Comparison of ENCODE assay signal across 8 cellular contexts in the genomic region with DNA sequence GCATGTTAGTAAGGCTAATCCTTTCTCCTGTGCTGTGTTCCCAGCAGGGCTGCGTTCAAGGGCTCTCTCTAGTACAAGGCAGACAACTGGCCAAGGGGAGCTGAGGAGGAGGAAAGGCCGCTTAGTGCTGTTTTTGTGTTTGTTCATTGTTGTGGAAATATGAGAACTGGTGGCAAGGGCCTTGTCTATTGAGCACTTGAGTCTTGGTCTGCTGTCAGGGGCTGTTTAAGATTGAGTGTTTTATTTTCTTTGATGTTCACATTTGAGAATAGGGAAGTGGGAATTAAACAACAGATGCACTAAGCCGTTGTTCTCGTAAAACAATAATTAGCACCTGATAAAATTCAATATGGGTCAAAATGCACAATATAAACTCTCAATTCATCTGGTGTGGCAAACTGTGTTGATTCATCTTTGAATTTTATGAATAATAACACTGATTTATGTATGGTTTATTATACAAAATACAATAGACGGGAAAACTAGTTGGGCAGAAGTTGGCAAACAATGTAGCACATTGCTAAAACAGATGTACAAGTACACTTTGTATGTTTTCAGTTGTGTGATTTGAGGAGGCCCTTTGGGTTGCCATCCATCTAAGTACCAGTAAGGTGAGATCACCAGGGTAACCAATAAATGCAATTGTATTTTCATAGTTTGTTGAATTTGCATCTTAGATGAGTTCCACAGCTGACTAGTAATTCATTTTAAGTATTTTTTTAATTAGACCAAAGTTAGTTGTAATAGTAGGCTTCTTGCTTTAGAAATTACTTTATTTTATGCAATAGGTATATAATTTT.
DNase-seq lines count a peak whose midpoint lies in the region; ATAC-seq and TF ChIP-seq lines count a peak whose summit lies in the region.

No MANE protein-coding gene starts in this region.

- H3K27me3 ChIP-seq in left ventricle myocardium inferior (ENCODE audit: low read depth): no peaks in the 10 kb centered on the region
- no peaks in the 10 kb centered on the region for H3K27me3 ChIP-seq in SU-DHL-6 (ENCODE audit: low read length)
- no peaks in the 10 kb centered on the region for H3K27me3 ChIP-seq in SK-N-SH (ENCODE audit: insufficient read depth)

- H3F3A ChIP-seq in SU-DHL-6 (ENCODE audit: insufficient read depth) (peaks cover 93% of the 10 kb centered on the region), SK-N-SH (replicated peaks; ENCODE audit: insufficient read depth) (no peaks in the 10 kb centered on the region)

- peaks cover 74% of the 10 kb centered on the region for H3K79me2 ChIP-seq in SU-DHL-6 (ENCODE audit: insufficient read depth, low read length)
- H3K79me2 ChIP-seq in SK-N-SH (ENCODE audit: insufficient read depth): no peaks in the 10 kb centered on the region

- peak overlapping the region; percentile 65 for H3K4me2 ChIP-seq in SU-DHL-6 (ENCODE audit: low read depth, low read length, poor library complexity, severe bottlenecking)
- no peak overlapping the region for H3K4me2 ChIP-seq in SK-N-SH

- TF ChIP-seq RAD21 in SK-N-SH (IDR thresholded peaks at IDR 0.05; ENCODE audit: low read length): no peak

- DNase-seq in Right ventricle myocardium inferior (ENCODE audit: missing footprints) (no peak), left ventricle myocardium inferior (no peak), superior temporal gyrus (ENCODE audit: extremely low spot score) (peak; percentile 38), T-helper 2 cell (no peak), SK-N-SH (no peak)
- DNase-seq in stimulated activated CD4-positive, alpha-beta T cell treated with anti-CD3 and anti-CD28 coated beads, Interleukin-4, amount 100 ng/mL, for 1 hour: no peak

- intact Hi-C loops in Right ventricle myocardium inferior (cut with DNase I): no loop called here
- intact Hi-C loops in left ventricle myocardium inferior (cut with micrococcal nuclease): no loop called here

- H3K9ac ChIP-seq in SU-DHL-6 (ENCODE audit: low read length) (peak overlapping the region; percentile 55), SK-N-SH (no peak overlapping the region)

- H2AFZ ChIP-seq in SU-DHL-6 (ENCODE audit: low read depth, low read length, severe bottlenecking): no peak overlapping the region
- H2AFZ ChIP-seq in SK-N-SH (ENCODE audit: low read depth): no peak overlapping the region

- H4K20me1 ChIP-seq in SU-DHL-6 (ENCODE audit: low read depth, low read length): no peaks in the 10 kb centered on the region
- no peaks in the 10 kb centered on the region for H4K20me1 ChIP-seq in SK-N-SH (ENCODE audit: insufficient read depth)

- ATAC-seq in Right ventricle myocardium inferior (peak; percentile 28), HG03442 (IDR thresholded peaks at IDR 0.05; ENCODE audit: unreplicated experiment) (peak; percentile 29)

- H3K9me2 ChIP-seq in SU-DHL-6 (replicated peaks; ENCODE audit: insufficient read depth, low read length): no peaks in the 10 kb centered on the region
- no peaks in the 10 kb centered on the region for H3K9me2 ChIP-seq in SK-N-SH

- no peak for TF ChIP-seq EP300 in SK-N-SH (IDR thresholded peaks at IDR 0.05; ENCODE audit: borderline replicate concordance in 1 of 2, low read depth in 1 of 2, low read length in 1 of 2)

- H3K27ac ChIP-seq in left ventricle myocardium inferior (replicated peaks) (no peak overlapping the region), SU-DHL-6 (ENCODE audit: low read depth, low read length) (peak overlapping the region; percentile 93), SK-N-SH (ENCODE audit: low read depth in 2 of 2, low read length in 1 of 2) (peak overlapping the region in 1 of 2 experiments; percentile 36; a peak in 1 of 4 replicates)

- H3K36me3 ChIP-seq in left ventricle myocardium inferior: peaks cover 9% of the 10 kb centered on the region
- peaks cover 21% of the 10 kb centered on the region for H3K36me3 ChIP-seq in SU-DHL-6 (ENCODE audit: low read length)
- H3K36me3 ChIP-seq in SK-N-SH (replicated peaks in 1 of 2; ENCODE audit: control insufficient read depth in 1 of 2, insufficient read depth in 2 of 2, low read length in 1 of 2): peaks cover 4 to 7% of the 10 kb centered on the region in 2 experiments

- H3K4me3 ChIP-seq in left ventricle myocardium inferior (no peak overlapping the region), SU-DHL-6 (ENCODE audit: insufficient read depth, low read length, poor library complexity, severe bottlenecking) (peak overlapping the region; percentile 23), SK-N-SH (ENCODE audit: low read depth in 2 of 2, low read length in 1 of 2) (no peak overlapping the region)

- POLR2A ChIA-PET in SK-N-SH (lab: Yijun Ruan, JAX): no interaction called here

- H3K9me3 ChIP-seq in left ventricle myocardium inferior (replicated peaks): peaks cover 8% of the 10 kb centered on the region
- H3K9me3 ChIP-seq in SU-DHL-6 (ENCODE audit: insufficient read depth, low read length): no peaks in the 10 kb centered on the region
- no peaks in the 10 kb centered on the region for H3K9me3 ChIP-seq in SK-N-SH

- peaks cover 13% of the 10 kb centered on the region for H3K4me1 ChIP-seq in left ventricle myocardium inferior
- peaks cover 3 to 11% of the 10 kb centered on the region in 2 experiments; a peak in 3 of 4 replicates for H3K4me1 ChIP-seq in SK-N-SH (ENCODE audit: control insufficient read depth in 1 of 2, insufficient read depth in 2 of 2, low read depth in 1 of 2, low read length in 1 of 2)

- 88% methylated on average over 5 of the region's 5 CpGs for WGBS in SK-N-SH (ENCODE audit: low lambda C conversion rate)

- CTCF ChIA-PET in SK-N-SH (lab: Yijun Ruan, JAX): interaction anchor here (2.0 kb wide), 1 partner anchor 452 kb away, joined by 7 read pairs; no protein-coding TSS in a partner anchor

- TF ChIP-seq CTCF in left ventricle myocardium inferior (IDR thresholded peaks at IDR 0.05; ENCODE audit: borderline replicate concordance): no peak
- no peak for TF ChIP-seq CTCF in SU-DHL-6 (IDR thresholded peaks at IDR 0.05; ENCODE audit: insufficient read depth, low read length, poor library complexity, severe bottlenecking)
- no peak for TF ChIP-seq CTCF in SK-N-SH (IDR thresholded peaks at IDR 0.05)

TF ChIP-seq in SK-N-SH, 30 proteins besides CTCF, POLR2A, EP300 and RAD21:
- TF ChIP-seq MEF2A (IDR thresholded peaks at IDR 0.05; ENCODE audit: borderline replicate concordance, low read depth) (no peak), NFIC (IDR thresholded peaks at IDR 0.05; ENCODE audit: borderline replicate concordance) (no peak), TEAD4 (IDR thresholded peaks at IDR 0.05; ENCODE audit: borderline replicate concordance, insufficient read depth) (no peak), TCF12 (IDR thresholded peaks at IDR 0.05) (no peak), GABPA (IDR thresholded peaks at IDR 0.05; ENCODE audit: low read depth) (no peak)
- TF ChIP-seq, protein P1, sequence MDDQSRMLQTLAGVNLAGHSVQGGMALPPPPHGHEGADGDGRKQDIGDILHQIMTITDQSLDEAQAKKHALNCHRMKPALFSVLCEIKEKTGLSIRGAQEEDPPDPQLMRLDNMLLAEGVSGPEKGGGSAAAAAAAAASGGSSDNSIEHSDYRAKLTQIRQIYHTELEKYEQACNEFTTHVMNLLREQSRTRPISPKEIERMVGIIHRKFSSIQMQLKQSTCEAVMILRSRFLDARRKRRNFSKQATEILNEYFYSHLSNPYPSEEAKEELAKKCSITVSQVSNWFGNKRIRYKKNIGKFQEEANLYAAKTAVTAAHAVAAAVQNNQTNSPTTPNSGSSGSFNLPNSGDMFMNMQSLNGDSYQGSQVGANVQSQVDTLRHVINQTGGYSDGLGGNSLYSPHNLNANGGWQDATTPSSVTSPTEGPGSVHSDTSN (IDR thresholded peaks at IDR 0.05): no peak
- TF ChIP-seq, protein P2, sequence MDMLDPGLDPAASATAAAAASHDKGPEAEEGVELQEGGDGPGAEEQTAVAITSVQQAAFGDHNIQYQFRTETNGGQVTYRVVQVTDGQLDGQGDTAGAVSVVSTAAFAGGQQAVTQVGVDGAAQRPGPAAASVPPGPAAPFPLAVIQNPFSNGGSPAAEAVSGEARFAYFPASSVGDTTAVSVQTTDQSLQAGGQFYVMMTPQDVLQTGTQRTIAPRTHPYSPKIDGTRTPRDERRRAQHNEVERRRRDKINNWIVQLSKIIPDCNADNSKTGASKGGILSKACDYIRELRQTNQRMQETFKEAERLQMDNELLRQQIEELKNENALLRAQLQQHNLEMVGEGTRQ (IDR thresholded peaks at IDR 0.05; ENCODE audit: borderline replicate concordance, low read depth, low read length): no peak
- TF ChIP-seq, protein P3, sequence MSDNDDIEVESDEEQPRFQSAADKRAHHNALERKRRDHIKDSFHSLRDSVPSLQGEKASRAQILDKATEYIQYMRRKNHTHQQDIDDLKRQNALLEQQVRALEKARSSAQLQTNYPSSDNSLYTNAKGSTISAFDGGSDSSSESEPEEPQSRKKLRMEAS (IDR thresholded peaks at IDR 0.05; ENCODE audit: low read depth): no peak
